Comparison of ENCODE assay signal across 1 cellular context in the genomic region with DNA sequence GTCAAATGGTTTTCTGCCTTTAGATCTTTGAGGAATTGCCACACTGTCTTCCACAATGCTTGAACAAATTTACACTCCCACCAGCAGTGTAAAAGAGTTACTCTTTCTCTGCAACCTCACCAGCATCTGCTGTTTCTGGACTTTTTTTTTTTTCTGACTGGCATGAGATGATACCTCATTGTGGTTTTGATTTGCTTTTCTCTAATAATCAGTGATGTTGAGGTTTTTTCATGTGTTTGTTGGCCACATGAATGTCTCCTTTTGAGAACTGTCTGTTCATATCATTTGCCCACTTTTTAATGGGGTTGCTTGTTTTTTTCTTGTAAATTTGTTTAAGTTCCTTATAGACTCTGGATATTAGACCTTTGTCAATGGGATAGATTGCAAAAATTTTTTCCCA.
TF ChIP-seq lines count a peak whose summit lies in the region.

No MANE protein-coding gene starts in this region.

TF ChIP-seq in HepG2, 621 proteins besides CTCF, POLR2A, EP300 and RAD21 (continued from another document):
- TF ChIP-seq, protein P1, sequence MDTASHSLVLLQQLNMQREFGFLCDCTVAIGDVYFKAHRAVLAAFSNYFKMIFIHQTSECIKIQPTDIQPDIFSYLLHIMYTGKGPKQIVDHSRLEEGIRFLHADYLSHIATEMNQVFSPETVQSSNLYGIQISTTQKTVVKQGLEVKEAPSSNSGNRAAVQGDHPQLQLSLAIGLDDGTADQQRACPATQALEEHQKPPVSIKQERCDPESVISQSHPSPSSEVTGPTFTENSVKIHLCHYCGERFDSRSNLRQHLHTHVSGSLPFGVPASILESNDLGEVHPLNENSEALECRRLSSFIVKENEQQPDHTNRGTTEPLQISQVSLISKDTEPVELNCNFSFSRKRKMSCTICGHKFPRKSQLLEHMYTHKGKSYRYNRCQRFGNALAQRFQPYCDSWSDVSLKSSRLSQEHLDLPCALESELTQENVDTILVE (CRISPR knock-in tag; IDR thresholded peaks at IDR 0.05) = no peak
- no peak for TF ChIP-seq RXRA (CRISPR knock-in tag; IDR thresholded peaks at IDR 0.05)
- TF ChIP-seq MYPOP (CRISPR knock-in tag; IDR thresholded peaks at IDR 0.05) = no peak
- TF ChIP-seq, protein P2, sequence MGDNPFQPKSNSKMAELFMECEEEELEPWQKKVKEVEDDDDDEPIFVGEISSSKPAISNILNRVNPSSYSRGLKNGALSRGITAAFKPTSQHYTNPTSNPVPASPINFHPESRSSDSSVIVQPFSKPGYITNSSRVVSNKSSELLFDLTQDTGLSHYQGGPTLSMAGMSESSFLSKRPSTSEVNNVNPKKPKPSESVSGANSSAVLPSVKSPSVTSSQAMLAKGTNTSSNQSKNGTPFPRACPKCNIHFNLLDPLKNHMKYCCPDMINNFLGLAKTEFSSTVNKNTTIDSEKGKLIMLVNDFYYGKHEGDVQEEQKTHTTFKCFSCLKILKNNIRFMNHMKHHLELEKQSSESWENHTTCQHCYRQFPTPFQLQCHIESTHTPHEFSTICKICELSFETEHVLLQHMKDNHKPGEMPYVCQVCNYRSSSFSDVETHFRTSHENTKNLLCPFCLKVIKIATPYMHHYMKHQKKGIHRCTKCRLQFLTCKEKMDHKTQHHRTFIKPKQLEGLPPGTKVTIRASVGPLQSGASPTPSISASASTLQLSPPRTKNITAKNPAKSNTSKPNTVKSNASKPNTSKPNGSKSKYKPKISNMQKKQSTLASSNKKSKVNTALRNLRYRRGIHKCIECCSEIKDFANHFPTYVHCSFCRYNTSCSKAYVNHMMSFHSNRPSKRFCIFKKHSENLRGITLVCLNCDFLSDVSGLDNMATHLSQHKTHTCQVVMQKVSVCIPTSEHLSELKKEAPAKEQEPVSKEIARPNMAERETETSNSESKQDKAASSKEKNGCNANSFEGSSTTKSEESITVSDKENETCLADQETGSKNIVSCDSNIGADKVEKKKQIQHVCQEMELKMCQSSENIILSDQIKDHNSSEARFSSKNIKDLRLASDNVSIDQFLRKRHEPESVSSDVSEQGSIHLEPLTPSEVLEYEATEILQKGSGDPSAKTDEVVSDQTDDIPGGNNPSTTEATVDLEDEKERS (CRISPR knock-in tag; IDR thresholded peaks at IDR 0.05) = no peak
- no peak for TF ChIP-seq SKI (IDR thresholded peaks at IDR 0.05; ENCODE audit: partially characterized antibody)
- no peak for TF ChIP-seq RBAK (CRISPR knock-in tag; IDR thresholded peaks at IDR 0.05)
- TF ChIP-seq, protein P3, sequence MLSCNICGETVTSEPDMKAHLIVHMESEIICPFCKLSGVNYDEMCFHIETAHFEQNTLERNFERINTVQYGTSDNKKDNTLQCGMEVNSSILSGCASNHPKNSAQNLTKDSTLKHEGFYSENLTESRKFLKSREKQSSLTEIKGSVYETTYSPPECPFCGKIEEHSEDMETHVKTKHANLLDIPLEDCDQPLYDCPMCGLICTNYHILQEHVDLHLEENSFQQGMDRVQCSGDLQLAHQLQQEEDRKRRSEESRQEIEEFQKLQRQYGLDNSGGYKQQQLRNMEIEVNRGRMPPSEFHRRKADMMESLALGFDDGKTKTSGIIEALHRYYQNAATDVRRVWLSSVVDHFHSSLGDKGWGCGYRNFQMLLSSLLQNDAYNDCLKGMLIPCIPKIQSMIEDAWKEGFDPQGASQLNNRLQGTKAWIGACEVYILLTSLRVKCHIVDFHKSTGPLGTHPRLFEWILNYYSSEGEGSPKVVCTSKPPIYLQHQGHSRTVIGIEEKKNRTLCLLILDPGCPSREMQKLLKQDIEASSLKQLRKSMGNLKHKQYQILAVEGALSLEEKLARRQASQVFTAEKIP (CRISPR knock-in tag; IDR thresholded peaks at IDR 0.05; ENCODE audit: borderline replicate concordance) = no peak
- TF ChIP-seq ARNT (IDR thresholded peaks at IDR 0.05) = no peak
- TF ChIP-seq TMF1 (CRISPR knock-in tag; IDR thresholded peaks at IDR 0.05; ENCODE audit: low read depth) = no peak
- no peak for TF ChIP-seq ATF6 (CRISPR knock-in tag; conservative IDR thresholded peaks at IDR 0.05)
- TF ChIP-seq ZNF720 (CRISPR knock-in tag; IDR thresholded peaks at IDR 0.05) = no peak
